ENCODE assay signal across 20 cellular contexts in genomic region chr4:186891859-186892486, GRCh38.
DNase-seq lines count a peak whose midpoint lies in the region; ATAC-seq, FAIRE-seq and TF ChIP-seq lines count a peak whose summit lies in the region.
"Had no signal": no experiment of that assay in that cellular context is flagged by ENCODE, and none has a peak within 500 bp of the region (broad histone marks: within the 10 kb centered on the region; RNA-seq: fewer than 3 reads in every experiment).

No MANE protein-coding gene starts in this region.

- no peak overlapping the region for H3K4ac ChIP-seq in IMR-90 (ENCODE audit: low read depth, low read length)

- no peak overlapping the region for H4K8ac ChIP-seq in IMR-90 (ENCODE audit: low read depth in 2 of 2, low read length in 2 of 2)

- no peaks in the 10 kb centered on the region for H3K36me3 Mint-ChIP-seq in activated T-cell treated with anti-CD3 and anti-CD28 coated beads, Interleukin-2, amount 50 U/mL, for 24 hours (ENCODE audit: low read depth)
- H3K36me3 Mint-ChIP-seq: CD14-positive monocyte; CD8-positive, alpha-beta memory T cell had no signal

- H3K14ac ChIP-seq in IMR-90 (replicated peaks; ENCODE audit: low read depth, low read length), result no peak overlapping the region

- no peak overlapping the region for H4K5ac ChIP-seq in IMR-90 (ENCODE audit: low read depth, low read length)

- ATAC-seq in IMR-90 (ENCODE audit: low read depth) (no peak), pancreas (peak; percentile 45 to 90 (median 69)), GM21367 (IDR thresholded peaks at IDR 0.05; ENCODE audit: unreplicated experiment) (no peak)

- no peak overlapping the region for H3K27ac Mint-ChIP-seq in activated T-cell treated with anti-CD3 and anti-CD28 coated beads, Interleukin-2, amount 50 U/mL, for 24 hours
- H3K27ac Mint-ChIP-seq: CD14-positive monocyte; CD4-positive, alpha-beta T cell; CD8-positive, alpha-beta memory T cell had no signal

- no peak for TF ChIP-seq RAD21 in IMR-90 (IDR thresholded peaks at IDR 0.05; ENCODE audit: low read length)

- no peaks in the 10 kb centered on the region for H3K27me3 ChIP-seq in IMR-90 (ENCODE audit: control insufficient read depth, insufficient read depth, low read length)
- H3K27me3 ChIP-seq in esophagus muscularis mucosa, result no peaks in the 10 kb centered on the region
- no peaks in the 10 kb centered on the region for H3K27me3 ChIP-seq in pancreas

- H3K27me3 Mint-ChIP-seq in activated T-cell treated with anti-CD3 and anti-CD28 coated beads, Interleukin-2, amount 50 U/mL, for 24 hours, result no peaks in the 10 kb centered on the region
- H3K27me3 Mint-ChIP-seq: CD4-positive, alpha-beta T cell; CD8-positive, alpha-beta memory T cell had no signal

- H2AK5ac ChIP-seq in IMR-90 (ENCODE audit: low read depth, low read length), result peak overlapping the region; percentile 11; the same call in 1 of the 2 replicates

- H3K9me3 ChIP-seq in IMR-90 (ENCODE audit: control insufficient read depth, insufficient read depth, low read length) (no peaks in the 10 kb centered on the region; the same call in 1 of the 2 replicates), esophagus muscularis mucosa (no peaks in the 10 kb centered on the region), pancreas (no peaks in the 10 kb centered on the region)

- no peak overlapping the region for H3K56ac ChIP-seq in IMR-90 (ENCODE audit: extremely low read depth, insufficient read depth, low read length)

- H3K27ac ChIP-seq in IMR-90 (ENCODE audit: insufficient read depth, low read length) (no peak overlapping the region), esophagus muscularis mucosa (replicated peaks in 1 of 4) (no peak overlapping the region), pancreas (no peak overlapping the region)
- H3K27ac ChIP-seq: GM23248 had no signal

- H3K4me3 Mint-ChIP-seq in activated T-cell treated with anti-CD3 and anti-CD28 coated beads, Interleukin-2, amount 50 U/mL, for 24 hours, result no peak overlapping the region
- H3K4me3 Mint-ChIP-seq: CD14-positive monocyte; CD4-positive, alpha-beta T cell; CD8-positive, alpha-beta memory T cell had no signal

- no peak overlapping the region for H3K9ac ChIP-seq in IMR-90 (ENCODE audit: low read depth, low read length)
- H3K9ac ChIP-seq: GM23248 had no signal

- no peak overlapping the region for H2BK15ac ChIP-seq in IMR-90 (ENCODE audit: low read depth, low read length)

- H3K4me3 ChIP-seq in IMR-90 (ENCODE audit: insufficient read depth, low read depth, low read length), result no peak overlapping the region
- no peak overlapping the region for H3K4me3 ChIP-seq in esophagus muscularis mucosa
- no peak overlapping the region for H3K4me3 ChIP-seq in pancreas
- H3K4me3 ChIP-seq: GM23248 had no signal

- CTCF ChIA-PET in IMR-90 (lab: Yijun Ruan, JAX), result no interaction called here

- H3K23ac ChIP-seq in IMR-90 (ENCODE audit: low read depth, low read length), result no peak overlapping the region; the same call in 1 of the 2 replicates

- DNase-seq in IMR-90, result no peak
- peak; percentile 74 for DNase-seq in esophagus muscularis mucosa (ENCODE audit: extremely low spot score)
- peak in 3 of 6 donors; percentile 24 to 44 (median 33) for DNase-seq in pancreas
- no peak for DNase-seq in NCI-H446 (lab: John Stamatoyannopoulos, UW)
- DNase-seq in activated T-cell treated with anti-CD3 and anti-CD28 coated beads, Interleukin-2, amount 50 U/mL, for 24 hours, result no peak
- no peak for DNase-seq in DMS 273 treated with DMSO at 0.1 percent for 48 hours (lab: John Stamatoyannopoulos, UW)
- DNase-seq: CD4-positive, alpha-beta T cell; CD8-positive, alpha-beta memory T cell; DMS53; DMS79 treated with DMSO at 0.1 percent for 48 hours; GF-D8; GM23248; H7; HCEC 1CT had no signal

- H4K91ac ChIP-seq in IMR-90 (ENCODE audit: insufficient read depth, low read depth, low read length), result 0 out of 2 replicates have a peak overlapping the region, but pooled peaks have one; percentile 38

- H3K4me2 ChIP-seq in IMR-90 (ENCODE audit: low read depth, low read length), result no peak overlapping the region

- intact Hi-C loops in IMR-90 (cut with micrococcal nuclease) (no loop called here), esophagus muscularis mucosa (cut with DNase I) (no loop called here), pancreas (cut with DNase I) (no loop called here)

- H2BK120ac ChIP-seq in IMR-90 (ENCODE audit: low read depth, low read length), result no peak overlapping the region

- H2BK5ac ChIP-seq in IMR-90 (ENCODE audit: low read depth, low read length, poor library complexity, severe bottlenecking), result no peak overlapping the region

- no TSS peak for BruUV-seq in IMR-90 (replicated peaks; lab: Mats Ljungman, UMichigan)

- H3K18ac ChIP-seq in IMR-90 (ENCODE audit: low read depth, low read length), result no peak overlapping the region

- no peak for TF ChIP-seq EP300 in esophagus muscularis mucosa (IDR thresholded peaks at IDR 0.05)

- dilution Hi-C loops in IMR-90 (cut with HindIII; ENCODE audit: low sequenced_read_pairs, unreplicated experiment), result no loop called here

- H3K36me3 ChIP-seq in IMR-90 (ENCODE audit: control insufficient read depth, insufficient read depth, low read length) (no peaks in the 10 kb centered on the region), esophagus muscularis mucosa (no peaks in the 10 kb centered on the region), pancreas (no peaks in the 10 kb centered on the region)

- H3K79me1 ChIP-seq in IMR-90 (ENCODE audit: low read depth in 1 of 2, low read length in 2 of 2), result no peaks in the 10 kb centered on the region

- H3K4me1 ChIP-seq in IMR-90 (ENCODE audit: control insufficient read depth, insufficient read depth, low read length), result peaks cover 2% of the 10 kb centered on the region
- no peaks in the 10 kb centered on the region for H3K4me1 ChIP-seq in esophagus muscularis mucosa
- no peaks in the 10 kb centered on the region for H3K4me1 ChIP-seq in pancreas

- H2BK20ac ChIP-seq in IMR-90 (ENCODE audit: low read depth, low read length), result no peak overlapping the region

- H4K20me1 ChIP-seq in IMR-90 (ENCODE audit: insufficient read depth, low read length), result no peaks in the 10 kb centered on the region

- POLR2A ChIA-PET in IMR-90 (lab: Charles Lee; ENCODE audit: unreplicated experiment), result no interaction called here

- WGBS in IMR-90 (ENCODE audit: extremely low coverage in 2 of 2, insufficient read length in 1 of 2), 2 experiments, result 78% methylated on average over 4 of the region's 12 CpGs; no CpG with 5 or more reads in 1 of the 2 experiments
- WGBS in esophagus muscularis mucosa, result 80% methylated on average over 12 of the region's 12 CpGs
- WGBS in pancreas, 2 donors, result 57 to 67% methylated on average over 12 of the region's 12 CpGs

- peaks cover 20% of the 10 kb centered on the region for H3K9me3 Mint-ChIP-seq in activated T-cell treated with anti-CD3 and anti-CD28 coated beads, Interleukin-2, amount 50 U/mL, for 24 hours

- in situ Hi-C loops in IMR-90 (cut with MboI; ENCODE audit: low sequenced_read_pairs), result no loop called here

- TF ChIP-seq POLR2A in IMR-90 (IDR thresholded peaks at IDR 0.05; ENCODE audit: low read depth, low read length), result no peak
- no peak for TF ChIP-seq POLR2A in esophagus muscularis mucosa (IDR thresholded peaks at IDR 0.05; ENCODE audit: low read depth)

- H3K4me1 Mint-ChIP-seq in activated T-cell treated with anti-CD3 and anti-CD28 coated beads, Interleukin-2, amount 50 U/mL, for 24 hours (ENCODE audit: low read depth), result no peaks in the 10 kb centered on the region
- H3K4me1 Mint-ChIP-seq: CD14-positive monocyte; CD8-positive, alpha-beta memory T cell had no signal

- 0 out of 2 replicates have a peak, but pooled peaks cover 3% of the 10 kb centered on the region for H3K9me1 ChIP-seq in IMR-90 (ENCODE audit: insufficient read depth, low read length)

- peak overlapping the region; percentile 43 for H2AFZ ChIP-seq in IMR-90 (replicated peaks; ENCODE audit: low read length, poor library complexity)
- H2AFZ ChIP-seq: GM23248 had no signal

- FAIRE-seq in pancreas (lab: Jason Lieb, UNC), result no peak
- FAIRE-seq: D721Med, GM12891, GM18507, H1 had no signal

- TF ChIP-seq CTCF in IMR-90 (conservative IDR thresholded peaks at IDR 0.05; ENCODE audit: low read depth, low read length), result no peak
- TF ChIP-seq CTCF in esophagus muscularis mucosa (IDR thresholded peaks at IDR 0.05), result no peak
- TF ChIP-seq CTCF in pancreas (IDR thresholded peaks at IDR 0.05), result no peak

- no peak overlapping the region for H2AK9ac ChIP-seq in IMR-90 (replicated peaks; ENCODE audit: low read depth, low read length, poor library complexity)

TF ChIP-seq in IMR-90, 13 proteins besides CTCF, POLR2A, EP300 and RAD21 (continues in another document):
- no peak for TF ChIP-seq FOS (IDR thresholded peaks at IDR 0.05; ENCODE audit: low read depth, low read length)
- no peak for TF ChIP-seq CEBPB (IDR thresholded peaks at IDR 0.05; ENCODE audit: low read depth, low read length)
- TF ChIP-seq MXI1 (IDR thresholded peaks at IDR 0.05; ENCODE audit: borderline replicate concordance, low read depth, low read length), result no peak
- TF ChIP-seq BHLHE40 (IDR thresholded peaks at IDR 0.05; ENCODE audit: low read depth, low read length), result no peak
- no peak for TF ChIP-seq NFE2L2 (IDR thresholded peaks at IDR 0.05; ENCODE audit: low read depth, low read length)
- TF ChIP-seq RCOR1 (IDR thresholded peaks at IDR 0.05; ENCODE audit: insufficient replicate concordance, low read length), result no peak
- TF ChIP-seq, protein P1, sequence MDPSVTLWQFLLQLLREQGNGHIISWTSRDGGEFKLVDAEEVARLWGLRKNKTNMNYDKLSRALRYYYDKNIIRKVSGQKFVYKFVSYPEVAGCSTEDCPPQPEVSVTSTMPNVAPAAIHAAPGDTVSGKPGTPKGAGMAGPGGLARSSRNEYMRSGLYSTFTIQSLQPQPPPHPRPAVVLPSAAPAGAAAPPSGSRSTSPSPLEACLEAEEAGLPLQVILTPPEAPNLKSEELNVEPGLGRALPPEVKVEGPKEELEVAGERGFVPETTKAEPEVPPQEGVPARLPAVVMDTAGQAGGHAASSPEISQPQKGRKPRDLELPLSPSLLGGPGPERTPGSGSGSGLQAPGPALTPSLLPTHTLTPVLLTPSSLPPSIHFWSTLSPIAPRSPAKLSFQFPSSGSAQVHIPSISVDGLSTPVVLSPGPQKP (IDR thresholded peaks at IDR 0.05; ENCODE audit: borderline replicate concordance, low read depth, low read length), result no peak
- no peak for TF ChIP-seq MAZ (IDR thresholded peaks at IDR 0.05; ENCODE audit: borderline replicate concordance, low read depth, low read length)
- TF ChIP-seq CHD1 (IDR thresholded peaks at IDR 0.05; ENCODE audit: low read depth, low read length), result no peak
- TF ChIP-seq RFX5 (IDR thresholded peaks at IDR 0.05; ENCODE audit: low read depth, low read length), result no peak
- TF ChIP-seq MAFK (IDR thresholded peaks at IDR 0.05; ENCODE audit: low read depth, low read length), result no peak
- TF ChIP-seq, protein P2, sequence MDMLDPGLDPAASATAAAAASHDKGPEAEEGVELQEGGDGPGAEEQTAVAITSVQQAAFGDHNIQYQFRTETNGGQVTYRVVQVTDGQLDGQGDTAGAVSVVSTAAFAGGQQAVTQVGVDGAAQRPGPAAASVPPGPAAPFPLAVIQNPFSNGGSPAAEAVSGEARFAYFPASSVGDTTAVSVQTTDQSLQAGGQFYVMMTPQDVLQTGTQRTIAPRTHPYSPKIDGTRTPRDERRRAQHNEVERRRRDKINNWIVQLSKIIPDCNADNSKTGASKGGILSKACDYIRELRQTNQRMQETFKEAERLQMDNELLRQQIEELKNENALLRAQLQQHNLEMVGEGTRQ (IDR thresholded peaks at IDR 0.05; ENCODE audit: low read depth, low read length), result no peak

Comparison
In these comparisons a context has a peak if more than half of its experiments do, and no peak if none do; other contexts are left out.
1. ATAC-seq: peak in pancreas (4 of 4); none in IMR-90 (single experiment) and GM21367 (single experiment).